Comparison of ENCODE assay signal across 23 cellular contexts in genomic region chr3:107775958-107776357, GRCh38.
DNase-seq lines count a peak whose midpoint lies in the region; ATAC-seq and TF ChIP-seq lines count a peak whose summit lies in the region.
"Had no signal": no experiment of that assay in that cellular context is flagged by ENCODE, and none has a peak within 500 bp of the region (broad histone marks: within the 10 kb centered on the region; RNA-seq: fewer than 3 reads in every experiment).

No MANE protein-coding gene starts in this region.

- ATAC-seq in HG03175 (IDR thresholded peaks at IDR 0.05; ENCODE audit: unreplicated experiment), result no peak
- ATAC-seq: heart left ventricle, T-helper 17 cell had no signal

- H2AFZ ChIP-seq in neural cell (ENCODE audit: low read depth, low read length), result no peak overlapping the region
- H2AFZ ChIP-seq: neural progenitor cell had no signal

- H3K27ac ChIP-seq in neural cell (ENCODE audit: low read length), result peak overlapping the region; percentile 29
- H3K27ac ChIP-seq: 22Rv1, brain microvascular endothelial cell, heart left ventricle, neural progenitor cell, sigmoid colon had no signal

- TF ChIP-seq RAD21 in neural cell (conservative IDR thresholded peaks at IDR 0.05), result no peak

- no peaks in the 10 kb centered on the region for H4K20me1 ChIP-seq in neural cell (ENCODE audit: insufficient read depth)

- H3K9ac ChIP-seq in neural cell (ENCODE audit: low read length), result peak overlapping the region; percentile 16
- H3K9ac ChIP-seq: neural progenitor cell, SK-N-SH had no signal

- no peaks in the 10 kb centered on the region for H3K9me3 ChIP-seq in neural cell (ENCODE audit: low read length)
- H3K9me3 ChIP-seq: heart left ventricle, sigmoid colon, SK-N-SH had no signal

- peak; percentile 11 for DNase-seq in DMS79 treated with DMSO at 0.1 percent for 48 hours (lab: John Stamatoyannopoulos, UW)
- no peak for DNase-seq in DMS79 (lab: John Stamatoyannopoulos, UW)
- peak; percentile 40 for DNase-seq in NCI-H1092 (lab: John Stamatoyannopoulos, UW)
- DNase-seq in NCI-H2171 treated with DMSO at 0.1 percent for 48 hours (lab: John Stamatoyannopoulos, UW), result peak; percentile 99
- DNase-seq in ecto neural progenitor cell (ENCODE audit: low spot score), result no peak
- no peak for DNase-seq in iPS-NIHi11 (ENCODE audit: low spot score)
- DNase-seq: activated CD4-positive, alpha-beta T cell treated with anti-CD3 and anti-CD28 coated beads for 4 hours; activated CD8-positive, alpha-beta memory T cell treated with anti-CD3 and anti-CD28 coated beads for 24 hours; activated naive CD4-positive, alpha-beta T cell; activated T-cell treated with anti-CD3 and anti-CD28 coated beads, Interleukin-2, amount 50 U/mL, for 24 hours; brain microvascular endothelial cell; effector CD8-positive, alpha-beta T cell; heart left ventricle; NCI-H2029 treated with DMSO at 0.1 percent for 48 hours; NCI-H510A; sigmoid colon; SK-N-SH; T-helper 17 cell; trophoblast cell had no signal

- TF ChIP-seq CTCF in neural cell (IDR thresholded peaks at IDR 0.05; ENCODE audit: poor library complexity, severe bottlenecking), result no peak

- peak overlapping the region; percentile 3 for H3K4me2 ChIP-seq in neural cell (ENCODE audit: low read length)
- H3K4me2 ChIP-seq: neural progenitor cell, SK-N-SH had no signal

- no peaks in the 10 kb centered on the region for H3K9me2 ChIP-seq in neural cell (ENCODE audit: insufficient read depth, low read length)
- H3K9me2 ChIP-seq: SK-N-SH had no signal

- no peaks in the 10 kb centered on the region for H3F3A ChIP-seq in neural cell (ENCODE audit: insufficient read depth, low read length, poor library complexity, severe bottlenecking)

- no peaks in the 10 kb centered on the region for H3K36me3 ChIP-seq in neural cell (ENCODE audit: insufficient read depth, low read length)
- H3K36me3 ChIP-seq: neural progenitor cell had no signal

- H3K27me3 ChIP-seq in neural cell (ENCODE audit: insufficient read depth, low read depth, low read length), result no peaks in the 10 kb centered on the region
- H3K27me3 ChIP-seq: brain microvascular endothelial cell, heart left ventricle, neural progenitor cell, sigmoid colon had no signal

- H3K4me3 ChIP-seq in neural cell (ENCODE audit: low read length), result peak overlapping the region; percentile 14
- H3K4me3 ChIP-seq: heart left ventricle, neural progenitor cell, sigmoid colon had no signal

- no peaks in the 10 kb centered on the region for H3K79me2 ChIP-seq in neural cell (replicated peaks; ENCODE audit: insufficient read depth, low read length)

- TF ChIP-seq EP300 in neural cell (conservative IDR thresholded peaks at IDR 0.05; ENCODE audit: poor library complexity, severe bottlenecking), result no peak

TF ChIP-seq in neural cell, 6 proteins besides CTCF, POLR2A, EP300 and RAD21:
- TF ChIP-seq TAF1 (IDR thresholded peaks at IDR 0.05; ENCODE audit: low read depth), result no peak
- TF ChIP-seq EZH2 (IDR thresholded peaks at IDR 0.05; ENCODE audit: borderline replicate concordance, insufficient read depth, low read length, poor library complexity, severe bottlenecking), result no peak
- TF ChIP-seq SMC3 (conservative IDR thresholded peaks at IDR 0.05; ENCODE audit: poor library complexity), result no peak
- TF ChIP-seq MXI1 (conservative IDR thresholded peaks at IDR 0.05; ENCODE audit: poor library complexity, severe bottlenecking), result no peak
- TF ChIP-seq REST (IDR thresholded peaks at IDR 0.05; ENCODE audit: borderline replicate concordance), result no peak
- no peak for TF ChIP-seq POLR2AphosphoS5 (IDR thresholded peaks at IDR 0.05)

Comparison
In these comparisons a context has a peak if more than half of its experiments do, and no peak if none do; other contexts are left out.
1. DNase-seq: peak in DMS79 treated with DMSO at 0.1 percent for 48 hours (single experiment), NCI-H1092 (single experiment) and NCI-H2171 treated with DMSO at 0.1 percent for 48 hours (single experiment); none in DMS79 (single experiment), ecto neural progenitor cell (single experiment) and iPS-NIHi11 (single experiment).